Comparison of ENCODE assay signal across 10 cellular contexts in genomic region chr10:33136781-33137180, GRCh38.
A peak's percentile ranks its signal among the peaks of the same experiment; 100 is the strongest.
DNase-seq lines count a peak whose midpoint lies in the region; ATAC-seq and TF ChIP-seq lines count a peak whose summit lies in the region.
"Had no signal": no experiment of that assay in that cellular context is flagged by ENCODE, and none has a peak within 500 bp of the region (broad histone marks: within the 10 kb centered on the region; RNA-seq: fewer than 3 reads in every experiment).

No MANE protein-coding gene starts in this region.

- no peaks in the 10 kb centered on the region for H3K9me3 ChIP-seq in right cardiac atrium (ENCODE audit: control insufficient read depth, low read length)

- peak overlapping the region; percentile 93 for H3K27ac Mint-ChIP-seq in activated T-cell treated with anti-CD3 and anti-CD28 coated beads, Interleukin-2, amount 50 U/mL, for 24 hours
- peak overlapping the region; percentile 55 for H3K27ac Mint-ChIP-seq in stimulated activated memory B cell treated with anti-CD40 and anti-IgM and Interleukin-4, amounts not matched to agents 10 μg/mL and 1 μg/mL and 100 μg/mL, for 72 hours

- peaks cover 6% of the 10 kb centered on the region for H3K9me3 Mint-ChIP-seq in activated T-cell treated with anti-CD3 and anti-CD28 coated beads, Interleukin-2, amount 50 U/mL, for 24 hours
- H3K9me3 Mint-ChIP-seq in stimulated activated memory B cell treated with anti-CD40 and anti-IgM and Interleukin-4, amounts not matched to agents 10 μg/mL and 1 μg/mL and 100 μg/mL, for 72 hours = no peaks in the 10 kb centered on the region

- ATAC-seq in stimulated activated memory B cell treated with anti-CD40 and anti-IgM and Interleukin-4, amounts not matched to agents 10 μg/mL and 1 μg/mL and 100 μg/mL, for 72 hours = no peak
- ATAC-seq in right cardiac atrium = no peak

- no peak for DNase-seq in activated T-cell treated with anti-CD3 and anti-CD28 coated beads, Interleukin-2, amount 50 U/mL, for 24 hours
- no peak for DNase-seq in activated T-cell treated with anti-CD3 and anti-CD28 coated beads, Interleukin-2, amount 50 U/mL, for 1 hour
- DNase-seq in RKO (ENCODE audit: low spot score) (peak; percentile 71), epithelial cell of proximal tubule (ENCODE audit: low read depth) (peak; percentile 97), NCI-H1105 (lab: John Stamatoyannopoulos, UW) (no peak), right cardiac atrium (no peak), inferior parietal cortex (ENCODE audit: extremely low spot score) (no peak)
- DNase-seq: activated effector memory CD4-positive, alpha-beta T cell treated with Interleukin-2 at 50 U/mL for 16 hours; retina had no signal

- intact Hi-C loops in right cardiac atrium (cut with DNase I) = no loop called here

- peaks cover 92% of the 10 kb centered on the region for H3K4me1 Mint-ChIP-seq in activated T-cell treated with anti-CD3 and anti-CD28 coated beads, Interleukin-2, amount 50 U/mL, for 24 hours (ENCODE audit: low read depth)
- peaks cover 53% of the 10 kb centered on the region for H3K4me1 Mint-ChIP-seq in stimulated activated memory B cell treated with anti-CD40 and anti-IgM and Interleukin-4, amounts not matched to agents 10 μg/mL and 1 μg/mL and 100 μg/mL, for 72 hours

- no peak for TF ChIP-seq CTCF in epithelial cell of proximal tubule (conservative IDR thresholded peaks at IDR 0.05; ENCODE audit: low read depth, low read length)

- H3K36me3 Mint-ChIP-seq in activated T-cell treated with anti-CD3 and anti-CD28 coated beads, Interleukin-2, amount 50 U/mL, for 24 hours (ENCODE audit: low read depth) = peaks cover 1% of the 10 kb centered on the region
- H3K36me3 Mint-ChIP-seq in stimulated activated memory B cell treated with anti-CD40 and anti-IgM and Interleukin-4, amounts not matched to agents 10 μg/mL and 1 μg/mL and 100 μg/mL, for 72 hours = no peaks in the 10 kb centered on the region

- H3K4me1 ChIP-seq in right cardiac atrium (ENCODE audit: control insufficient read depth, insufficient read depth, low read length) = no peaks in the 10 kb centered on the region

- 74% methylated on average over 1 of the region's 1 CpG for WGBS in right cardiac atrium

- H3K27me3 Mint-ChIP-seq in activated T-cell treated with anti-CD3 and anti-CD28 coated beads, Interleukin-2, amount 50 U/mL, for 24 hours = no peaks in the 10 kb centered on the region
- H3K27me3 Mint-ChIP-seq in stimulated activated memory B cell treated with anti-CD40 and anti-IgM and Interleukin-4, amounts not matched to agents 10 μg/mL and 1 μg/mL and 100 μg/mL, for 72 hours = no peaks in the 10 kb centered on the region

- no peak overlapping the region for H3K27ac ChIP-seq in right cardiac atrium (ENCODE audit: low read length)

- peak overlapping the region; percentile 27 for H3K4me3 Mint-ChIP-seq in activated T-cell treated with anti-CD3 and anti-CD28 coated beads, Interleukin-2, amount 50 U/mL, for 24 hours
- H3K4me3 Mint-ChIP-seq in stimulated activated memory B cell treated with anti-CD40 and anti-IgM and Interleukin-4, amounts not matched to agents 10 μg/mL and 1 μg/mL and 100 μg/mL, for 72 hours = no peak overlapping the region

- H3K27me3 ChIP-seq in right cardiac atrium (ENCODE audit: control insufficient read depth, insufficient read depth) = no peaks in the 10 kb centered on the region

- no peak overlapping the region for H3K4me3 ChIP-seq in epithelial cell of proximal tubule (ENCODE audit: low read depth, low read length)
- H3K4me3 ChIP-seq in right cardiac atrium (ENCODE audit: low read length) = no peak overlapping the region

Comparison
In these comparisons a context has a peak if more than half of its experiments do, and no peak if none do; other contexts are left out.
1. DNase-seq: peak in RKO (single experiment) and epithelial cell of proximal tubule (single experiment); none in activated T-cell treated with anti-CD3 and anti-CD28 coated beads, Interleukin-2, amount 50 U/mL, for 24 hours (single experiment), activated T-cell treated with anti-CD3 and anti-CD28 coated beads, Interleukin-2, amount 50 U/mL, for 1 hour (single experiment), NCI-H1105 (single experiment), right cardiac atrium (0 of 3) and inferior parietal cortex (single experiment).